13 cellular contexts compared by ENCODE assay signal in genomic region chr14:54364555-54365415, GRCh38. TPM values are rescaled to one million over a fixed set of nuclear protein-coding genes. Genes with fewer than 3 reads are reported as not detected.
DNase-seq lines count a peak whose midpoint lies in the region; ATAC-seq, FAIRE-seq and TF ChIP-seq lines count a peak whose summit lies in the region.
"Had no signal": no experiment of that assay in that cellular context is flagged by ENCODE, and none has a peak within 500 bp of the region (broad histone marks: within the 10 kb centered on the region; RNA-seq: fewer than 3 reads in every experiment).

No MANE protein-coding gene starts in this region.

- H3K9me3 ChIP-seq in transverse colon (no peaks in the 10 kb centered on the region), kidney (ENCODE audit: control insufficient read depth in 1 of 2, low read length in 2 of 2) (no peaks in the 10 kb centered on the region)

- DNase-seq in DMS 273 (lab: John Stamatoyannopoulos, UW; ENCODE audit: unreplicated experiment), result peak; percentile 18
- DNase-seq in DMS 273 treated with DMSO at 0.1 percent for 48 hours (lab: John Stamatoyannopoulos, UW), result no peak
- peak; percentile 39 for DNase-seq in choroid plexus epithelial cell (ENCODE audit: low read depth)
- peak; percentile 22 for DNase-seq in left kidney (ENCODE audit: low read depth, low spot score)
- DNase-seq in transverse colon, result no peak
- no peak for DNase-seq in kidney
- DNase-seq in activated CD8-positive, alpha-beta T cell treated with anti-CD3 and anti-CD28 coated beads for 36 hours, result no peak
- no peak for DNase-seq in SKM-1 (lab: John Stamatoyannopoulos, UW; ENCODE audit: unreplicated experiment)
- DNase-seq: activated naive CD4-positive, alpha-beta T cell treated with anti-CD3 and anti-CD28 coated beads for 36 hours; hippocampal formation; NCI-H524 treated with DMSO at 0.1 percent for 48 hours had no signal

- H3K36me3 Mint-ChIP-seq in activated CD8-positive, alpha-beta T cell treated with anti-CD3 and anti-CD28 coated beads for 36 hours (ENCODE audit: low read depth), result no peaks in the 10 kb centered on the region

- H3K4me3 Mint-ChIP-seq in activated CD8-positive, alpha-beta T cell treated with anti-CD3 and anti-CD28 coated beads for 36 hours, result no peak overlapping the region
- H3K4me3 Mint-ChIP-seq: activated naive CD4-positive, alpha-beta T cell treated with anti-CD3 and anti-CD28 coated beads for 36 hours had no signal

- in situ Hi-C loops in transverse colon (cut with MboI; ENCODE audit: low pct_ligation_motif_present in 1 of 4, low pct_unique_long_range_greater_than_20kb in 1 of 4, low sequenced_read_pairs in 3 of 4), result no loop called here

- H3K27me3 Mint-ChIP-seq in activated CD8-positive, alpha-beta T cell treated with anti-CD3 and anti-CD28 coated beads for 36 hours, result peaks cover 13% of the 10 kb centered on the region

- no peak overlapping the region for H3K9ac ChIP-seq in kidney (ENCODE audit: low read length in 2 of 2)

- TF ChIP-seq POLR2A in transverse colon (IDR thresholded peaks at IDR 0.05), result no peak

- H3K9me3 Mint-ChIP-seq in activated CD8-positive, alpha-beta T cell treated with anti-CD3 and anti-CD28 coated beads for 36 hours, result no peaks in the 10 kb centered on the region
- H3K9me3 Mint-ChIP-seq: activated naive CD4-positive, alpha-beta T cell treated with anti-CD3 and anti-CD28 coated beads for 36 hours had no signal

- peak overlapping the region in 2 of 4 donors; percentile 8 to 11 for H3K27ac ChIP-seq in transverse colon
- H3K27ac ChIP-seq in kidney (ENCODE audit: low read depth in 2 of 2, low read length in 2 of 2), result no peak overlapping the region
- H3K27ac ChIP-seq: 22Rv1 had no signal

- peak; percentile 34 for TF ChIP-seq EP300 in transverse colon (IDR thresholded peaks at IDR 0.05; ENCODE audit: low read depth)

- H3K4me3 ChIP-seq in choroid plexus epithelial cell (ENCODE audit: low read depth, low read length) (no peak overlapping the region), transverse colon (no peak overlapping the region), kidney (ENCODE audit: low read length in 2 of 2) (no peak overlapping the region)

- no peak for FAIRE-seq in kidney (lab: Jason Lieb, UNC)
- FAIRE-seq: TTC549 had no signal

- POLR2A ChIA-PET in activated CD8-positive, alpha-beta T cell treated with anti-CD3 and anti-CD28 coated beads for 36 hours (lab: Charles Lee), result no interaction called here

- no peak for ATAC-seq in activated CD8-positive, alpha-beta T cell treated with anti-CD3 and anti-CD28 coated beads for 36 hours

- no peak for TF ChIP-seq CTCF in choroid plexus epithelial cell (conservative IDR thresholded peaks at IDR 0.05; ENCODE audit: low read depth, low read length)
- TF ChIP-seq CTCF in transverse colon (IDR thresholded peaks at IDR 0.05), result no peak
- TF ChIP-seq CTCF in kidney (IDR thresholded peaks at IDR 0.05; ENCODE audit: borderline replicate concordance, extremely low read depth, insufficient read depth), result no peak
- no peak for TF ChIP-seq CTCF in activated CD8-positive, alpha-beta T cell treated with anti-CD3 and anti-CD28 coated beads for 36 hours (IDR thresholded peaks at IDR 0.05)

- H3K4me1 ChIP-seq in transverse colon, result peaks cover 0 to 10% (median 0%) of the 10 kb centered on the region in 4 donors
- H3K4me1 ChIP-seq in kidney (ENCODE audit: control insufficient read depth in 1 of 2, insufficient read depth in 1 of 2, low read depth in 1 of 2, low read length in 2 of 2), result peaks cover 3 to 5% of the 10 kb centered on the region in 2 donors

- no peaks in the 10 kb centered on the region for H3K27me3 ChIP-seq in transverse colon

- CTCF ChIA-PET in activated CD8-positive, alpha-beta T cell treated with anti-CD3 and anti-CD28 coated beads for 36 hours (lab: Charles Lee), result interaction anchor here (1.1 kb wide), 2 partner anchors 17 to 410 kb away, joined by 3 read pairs; no protein-coding TSS in a partner anchor

- H3K36me3 ChIP-seq in transverse colon (no peaks in the 10 kb centered on the region), kidney (ENCODE audit: control insufficient read depth in 1 of 2, insufficient read depth in 2 of 2, low read length in 2 of 2) (no peaks in the 10 kb centered on the region)

- H3K27ac Mint-ChIP-seq in activated CD8-positive, alpha-beta T cell treated with anti-CD3 and anti-CD28 coated beads for 36 hours, result no peak overlapping the region
- H3K27ac Mint-ChIP-seq: activated naive CD4-positive, alpha-beta T cell treated with anti-CD3 and anti-CD28 coated beads for 36 hours had no signal

- no peaks in the 10 kb centered on the region for H3K4me1 Mint-ChIP-seq in activated CD8-positive, alpha-beta T cell treated with anti-CD3 and anti-CD28 coated beads for 36 hours (ENCODE audit: low read depth)

- 67 to 76% methylated on average over 4 to 9 of the region's 9 CpGs for WGBS in transverse colon (ENCODE audit: low coverage in 1 of 2), 2 donors

- intact Hi-C loops in transverse colon (cut with DNase I; ENCODE audit: low total_unique reads), result no loop called here
- intact Hi-C loops in kidney (cut with DNase I), result no loop called here
- intact Hi-C loops in activated CD8-positive, alpha-beta T cell treated with anti-CD3 and anti-CD28 coated beads for 36 hours (cut with micrococcal nuclease), result no loop called here

RNA-seq across cellular contexts. Expression of gene CDKN3, which starts 32.0 kb away (rescaled TPM):
- total RNA-seq in transverse colon, result 1 to 10 TPM in 2 of 4 donors, not detected in 2; 3.0 to 4.0 TPM
- 1.2 TPM for total RNA-seq in kidney
- polyA plus RNA-seq in kidney (ENCODE audit: insufficient read depth, low read depth, low replicate concordance), result 2.1 TPM
- 10 to 100 TPM; 88.0 to 92.7 TPM for total RNA-seq in activated CD8-positive, alpha-beta T cell treated with anti-CD3 and anti-CD28 coated beads for 36 hours

Comparison
In these comparisons a context has a peak if more than half of its experiments do, and no peak if none do; other contexts are left out.
1. DNase-seq: peak in DMS 273 (single experiment), choroid plexus epithelial cell (single experiment) and left kidney (single experiment); none in DMS 273 treated with DMSO at 0.1 percent for 48 hours (single experiment), transverse colon (single experiment), kidney (single experiment), activated CD8-positive, alpha-beta T cell treated with anti-CD3 and anti-CD28 coated beads for 36 hours (single experiment) and SKM-1 (single experiment).
2. RNA of gene CDKN3, which starts 32.0 kb away (total RNA-seq): 88.0 to 92.7 TPM in activated CD8-positive, alpha-beta T cell treated with anti-CD3 and anti-CD28 coated beads for 36 hours; 3.0 to 4.0 TPM in transverse colon and 1.2 TPM in kidney (single experiment); every median in the first group is over 10 times any median in the second.